26 cellular contexts compared by ENCODE assay signal in the genomic region with DNA sequence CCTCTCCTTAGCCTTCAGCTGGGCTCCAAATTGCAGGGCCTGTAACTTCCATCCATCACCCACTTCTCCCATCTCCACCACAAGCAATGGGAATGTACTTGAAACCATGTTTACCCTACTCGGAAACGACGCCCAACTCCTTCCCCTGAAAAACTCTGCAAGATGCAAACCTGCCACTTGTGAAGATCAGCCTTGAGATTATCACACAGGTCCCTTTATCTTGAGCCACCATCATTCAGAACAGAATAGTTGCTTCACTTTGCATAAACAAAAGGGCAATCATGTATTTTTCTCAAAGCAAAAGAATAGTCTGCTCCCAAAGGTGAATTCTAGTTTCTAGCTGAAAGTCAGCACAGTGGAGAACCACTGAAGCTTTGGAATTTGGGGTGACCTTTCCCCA.
"Had no signal": no experiment of that assay in that cellular context is flagged by ENCODE, and none has a peak within 500 bp of the region (broad histone marks: within the 10 kb centered on the region; RNA-seq: fewer than 3 reads in every experiment).

No MANE protein-coding gene starts in this region.

- H3K36me3 ChIP-seq: left ventricle myocardium inferior, neural progenitor cell, neutrophil, right atrium auricular region, right lobe of liver, tibial nerve, uterus had no signal

- H3K27ac ChIP-seq: left ventricle myocardium inferior, neural progenitor cell, neutrophil, right atrium auricular region, right lobe of liver, tibial nerve, uterus had no signal

- H3K36me3 Mint-ChIP-seq: mesothelial cell of epicardium; naive B cell; natural killer cell; neural progenitor cell; stimulated activated memory B cell treated with anti-CD40 and anti-IgM and Interleukin-4, amounts not matched to agents 10 μg/mL and 1 μg/mL and 100 μg/mL, for 72 hours; type B pancreatic cell had no signal

- H3K4me2 ChIP-seq: neural progenitor cell, smooth muscle cell had no signal

- DNase-seq: islet precursor cell; left ventricle myocardium inferior; mesendoderm; naive B cell; natural killer cell; nephron progenitor cell; occipital lobe; right lobe of liver; stimulated activated CD4-positive, alpha-beta T cell treated with anti-CD3 and anti-CD28 coated beads, Interleukin-1b, Interleukin-23, amount 100 ng/mL, for 48 hours; stimulated activated CD4-positive, alpha-beta T cell treated with anti-CD3 and anti-CD28 coated beads, Interleukin-2, amount 100 ng/mL, for 48 hours; stimulated activated CD4-positive, alpha-beta T cell treated with anti-CD3 and anti-CD28 coated beads, Interleukin-4, amount 100 ng/mL, for 4 hours; stimulated activated CD8-positive, alpha-beta memory T cell treated with anti-CD3 and anti-CD28 coated beads, Interleukin-4, amount 100 ng/mL, for 48 hours; stimulated activated naive CD4-positive, alpha-beta T cell treated with Interleukin-2 at 50 U/mL for 16 hours; stimulated activated naive CD8-positive, alpha-beta T cell treated with anti-CD3 and anti-CD28 coated beads, Interleukin-15, amount 100 ng/mL, for 72 hours; substantia nigra; uterus had no signal

- H3K27me3 ChIP-seq: neural progenitor cell, neutrophil, right atrium auricular region, right lobe of liver, tibial nerve, uterus had no signal

- H3K9me3 ChIP-seq: left ventricle myocardium inferior, neutrophil, right atrium auricular region, right lobe of liver, tibial nerve, uterus had no signal

- H2AFZ ChIP-seq: neural progenitor cell had no signal

- H3K27ac Mint-ChIP-seq: mesothelial cell of epicardium; natural killer cell; nephron progenitor cell; neural progenitor cell; progenitor cell of endocrine pancreas; stimulated activated memory B cell treated with anti-CD40 and anti-IgM and Interleukin-4, amounts not matched to agents 10 μg/mL and 1 μg/mL and 100 μg/mL, for 72 hours; stimulated activated naive CD8-positive, alpha-beta T cell treated with anti-CD3 and anti-CD28 coated beads, Interleukin-15, amount 100 ng/mL, for 72 hours; type B pancreatic cell had no signal

- H3K4me1 ChIP-seq: left ventricle myocardium inferior, right atrium auricular region, right lobe of liver, tibial nerve, uterus had no signal

- H3K4me3 ChIP-seq: left ventricle myocardium inferior, lung, neural progenitor cell, right atrium auricular region, right lobe of liver, smooth muscle cell, tibial nerve, uterus had no signal

- H3K4me1 Mint-ChIP-seq: mesothelial cell of epicardium had no signal

- ATAC-seq: natural killer cell; right lobe of liver; stimulated activated memory B cell treated with anti-CD40 and anti-IgM and Interleukin-4, amounts not matched to agents 10 μg/mL and 1 μg/mL and 100 μg/mL, for 72 hours; stimulated activated naive CD8-positive, alpha-beta T cell treated with anti-CD3 and anti-CD28 coated beads, Interleukin-15, amount 100 ng/mL, for 72 hours had no signal

- H3K4me3 Mint-ChIP-seq: mesothelial cell of epicardium; naive B cell; natural killer cell; nephron progenitor cell; neural progenitor cell; stimulated activated memory B cell treated with anti-CD40 and anti-IgM and Interleukin-4, amounts not matched to agents 10 μg/mL and 1 μg/mL and 100 μg/mL, for 72 hours; stimulated activated naive CD8-positive, alpha-beta T cell treated with anti-CD3 and anti-CD28 coated beads, Interleukin-15, amount 100 ng/mL, for 72 hours; type B pancreatic cell had no signal

- H3K27me3 Mint-ChIP-seq: progenitor cell of endocrine pancreas; stimulated activated memory B cell treated with anti-CD40 and anti-IgM and Interleukin-4, amounts not matched to agents 10 μg/mL and 1 μg/mL and 100 μg/mL, for 72 hours; stimulated activated naive CD8-positive, alpha-beta T cell treated with anti-CD3 and anti-CD28 coated beads, Interleukin-15, amount 100 ng/mL, for 72 hours; type B pancreatic cell had no signal

- H3K9ac ChIP-seq: neural progenitor cell had no signal

- H3K9me3 Mint-ChIP-seq: natural killer cell; stimulated activated memory B cell treated with anti-CD40 and anti-IgM and Interleukin-4, amounts not matched to agents 10 μg/mL and 1 μg/mL and 100 μg/mL, for 72 hours had no signal
